In genomic region chr5:151023047-151023615, GRCh38 we compare ENCODE assay signal across 11 cellular contexts. TPM values are rescaled to one million over a fixed set of nuclear protein-coding genes. Genes with fewer than 3 reads are reported as not detected.
DNase-seq lines count a peak whose midpoint lies in the region; ATAC-seq and TF ChIP-seq lines count a peak whose summit lies in the region.
"Had no signal": no experiment of that assay in that cellular context is flagged by ENCODE, and none has a peak within 500 bp of the region (broad histone marks: within the 10 kb centered on the region; RNA-seq: fewer than 3 reads in every experiment).

No MANE protein-coding gene starts in this region.

- TF ChIP-seq CTCF in PC-3 (conservative IDR thresholded peaks at IDR 0.05; ENCODE audit: low read depth, low read length) (no peak), lower leg skin (IDR thresholded peaks at IDR 0.05) (no peak), thyroid gland (IDR thresholded peaks at IDR 0.05) (no peak)

- H3K9me3 ChIP-seq in PC-3 (ENCODE audit: low read length) = no peaks in the 10 kb centered on the region
- H3K9me3 ChIP-seq in thyroid gland = no peaks in the 10 kb centered on the region
- H3K9me3 ChIP-seq: SK-N-SH had no signal

- H4K20me1 ChIP-seq in PC-3 (ENCODE audit: low read length) = no peaks in the 10 kb centered on the region

- intact Hi-C loops in PC-3 (cut with micrococcal nuclease) = loop anchor here (1.0 to 2.0 kb wide), 2 partner anchors 21 to 58 kb away; partner anchors contain the start of gene TNIP1
- intact Hi-C loops in lower leg skin (cut with DNase I; ENCODE audit: low total_unique reads) = no loop called here
- intact Hi-C loops in thyroid gland (cut with DNase I) = no loop called here

- peaks cover 31% of the 10 kb centered on the region for H3K4me1 ChIP-seq in PC-3 (ENCODE audit: insufficient read depth, low read length)
- peaks cover 76% of the 10 kb centered on the region in 2 donors for H3K4me1 ChIP-seq in thyroid gland

- TF ChIP-seq POLR2A in lower leg skin (IDR thresholded peaks at IDR 0.05) = no peak
- TF ChIP-seq POLR2A in thyroid gland (IDR thresholded peaks at IDR 0.05) = no peak

- DNase-seq in PC-3 (peak; percentile 61), epithelial cell of prostate (ENCODE audit: low read depth, low spot score) (no peak), lower leg skin (ENCODE audit: low spot score in 2 of 2) (peak in 1 of 2 donors; percentile 67), thyroid gland (peak; percentile 35 to 56), hippocampal formation (lab: John Stamatoyannopoulos, UW) (no peak), NCI-H187 treated with DMSO at 0.1 percent for 48 hours (lab: John Stamatoyannopoulos, UW) (no peak)
- DNase-seq: NCI-H2107, SK-N-SH had no signal

- 46 to 61% methylated on average over 5 of the region's 5 CpGs for WGBS in lower leg skin, 2 donors
- 60 to 68% methylated on average over 4 to 5 of the region's 5 CpGs for WGBS in thyroid gland, 2 donors

- peak overlapping the region; percentile 60 for H3K9ac ChIP-seq in PC-3 (ENCODE audit: low read length)
- H3K9ac ChIP-seq: SK-N-SH had no signal

- H2AFZ ChIP-seq in PC-3 (ENCODE audit: low read length) = 0 out of 2 replicates have a peak overlapping the region, but pooled peaks have one; percentile 35

- H3K36me3 ChIP-seq in PC-3 (ENCODE audit: low read depth, low read length) (peaks cover 3% of the 10 kb centered on the region; the same call in 1 of the 2 replicates), thyroid gland (peaks cover 39 to 66% of the 10 kb centered on the region in 2 donors)

- no peaks in the 10 kb centered on the region for H3F3A ChIP-seq in PC-3 (ENCODE audit: low read length, unreplicated experiment)

- POLR2A ChIA-PET in PC-3 (lab: Charles Lee; ENCODE audit: unreplicated experiment) = no interaction called here

- H3K4me2 ChIP-seq in PC-3 (ENCODE audit: low read length) = peak overlapping the region; percentile 63
- H3K4me2 ChIP-seq: SK-N-SH had no signal

- CTCF ChIA-PET in PC-3 (lab: Charles Lee) = interaction anchor here (0.9 to 1.6 kb wide), 4 partner anchors 20 to 27 kb away, joined by 3 to 16 read pairs (median 6); no protein-coding TSS in a partner anchor

- ATAC-seq in PC-3 (peak; percentile 41), GM19467 (IDR thresholded peaks at IDR 0.05; ENCODE audit: unreplicated experiment) (no peak), HG02798 (IDR thresholded peaks at IDR 0.05; ENCODE audit: poor library complexity, unreplicated experiment) (no peak)

- H3K27me3 ChIP-seq in PC-3 (ENCODE audit: low read length) (no peaks in the 10 kb centered on the region), thyroid gland (no peaks in the 10 kb centered on the region)
- H3K27me3 ChIP-seq: cardiac muscle cell had no signal

- no peaks in the 10 kb centered on the region for H3K79me2 ChIP-seq in PC-3 (ENCODE audit: low read length)

- BruUV-seq in PC-3 (replicated peaks; lab: Mats Ljungman, UMichigan) = no TSS peak

- H3K27ac ChIP-seq in PC-3 (ENCODE audit: low read length) (peak overlapping the region; percentile 93), epithelial cell of prostate (peak overlapping the region; percentile 95), thyroid gland (peak overlapping the region; percentile 92 to 99 (median 94))
- H3K27ac ChIP-seq: cardiac muscle cell had no signal

- no peaks in the 10 kb centered on the region for H3K9me2 ChIP-seq in PC-3 (replicated peaks; ENCODE audit: low read length)
- H3K9me2 ChIP-seq: SK-N-SH had no signal

- H3K4me3 ChIP-seq in PC-3 (ENCODE audit: low read length) (0 out of 2 replicates have a peak overlapping the region, but pooled peaks have one; percentile 12), lower leg skin (ENCODE audit: low read depth, poor library complexity, severe bottlenecking) (peak overlapping the region; percentile 64), thyroid gland (replicated peaks in 1 of 3) (peak overlapping the region in 1 of 3 donors; percentile 55)
- H3K4me3 ChIP-seq: cardiac muscle cell had no signal

RNA-seq across cellular contexts. Expression of gene GPX3, which starts 2.7 kb away (rescaled TPM):
- total RNA-seq in PC-3 (2014; rRNA removed) = not detected in 2 replicates
- total RNA-seq in lower leg skin = 100 to 1,000 TPM; 399 to 695 (median 446) TPM
- total RNA-seq in thyroid gland = over 10,000 TPM in 1 of 4 donors, 1,000 to 10,000 TPM in 3; 2,730 to 12,549 (median 7,201) TPM

RNA-seq across cellular contexts. Expression of gene TNIP1, which starts 57.7 kb away (rescaled TPM):
- total RNA-seq in PC-3 (2014; rRNA removed) (90.0 and 139 TPM in 2 replicates), lower leg skin (100 to 1,000 TPM in 1 of 4 donors, 10 to 100 TPM in 3; 91.2 to 123 (median 98.1) TPM), thyroid gland (100 to 1,000 TPM in 1 of 4 donors, 10 to 100 TPM in 3; 74.4 to 115 (median 94.7) TPM)

Comparison
In these comparisons a context has a peak if more than half of its experiments do, and no peak if none do; other contexts are left out.
1. DNase-seq: peak in PC-3 (single experiment) and thyroid gland (2 of 2); none in epithelial cell of prostate (single experiment), hippocampal formation (0 of 2) and NCI-H187 treated with DMSO at 0.1 percent for 48 hours (single experiment).
2. RNA of gene GPX3, which starts 2.7 kb away (total RNA-seq): 2,730 to 12,549 TPM in thyroid gland and 399 to 695 TPM in lower leg skin; not detected in PC-3; every median in the first group is over 100 times any median in the second.
3. Peak in every context shown above with its lines, with median percentiles within 50 percentile points of each other: H3K27ac ChIP-seq.